In genomic region chr6:137112067-137112355, GRCh38 we compare ENCODE assay signal across 20 cellular contexts.
DNase-seq lines count a peak whose midpoint lies in the region; ATAC-seq and TF ChIP-seq lines count a peak whose summit lies in the region.
"Had no signal": no experiment of that assay in that cellular context is flagged by ENCODE, and none has a peak within 500 bp of the region (broad histone marks: within the 10 kb centered on the region; RNA-seq: fewer than 3 reads in every experiment).

No MANE protein-coding gene starts in this region.

- H3K4me3 Mint-ChIP-seq in activated CD4-positive, alpha-beta T cell treated with anti-CD3 and anti-CD28 coated beads, Interleukin-2, amount 10 ng/mL, durations not matched to agents 24 days and 14 days = no peak overlapping the region
- H3K4me3 Mint-ChIP-seq: activated T-helper 1 cell treated with anti-CD3 and anti-CD28 coated beads, Interleukin-12 subunit alpha, Interleukin-12 subunit beta, Interleukin-2, Interleukin-4 antibody, amounts not matched to agents 30 ng/mL and 10 ng/mL and 1 ng/mL, durations not matched to agents 14 hours and 24 hours and 36 hours; T-helper 2 cell treated with Interferon-gamma antibody and Interleukin-4, amounts not matched to agents 5 μg/mL and 100 μg/mL, for 36 hours had no signal

- TF ChIP-seq CTCF in AG09319 (IDR thresholded peaks at IDR 0.05; ENCODE audit: low read depth, low read length) = no peak
- no peak for TF ChIP-seq CTCF in astrocyte of the cerebellum (IDR thresholded peaks at IDR 0.05; ENCODE audit: low read depth, low read length, missing control alignments)
- TF ChIP-seq CTCF in foreskin keratinocyte (conservative IDR thresholded peaks at IDR 0.05) = no peak

- peaks cover 20% of the 10 kb centered on the region for H3K27me3 Mint-ChIP-seq in activated CD4-positive, alpha-beta T cell treated with anti-CD3 and anti-CD28 coated beads, Interleukin-2, amount 10 ng/mL, durations not matched to agents 24 days and 14 days

- intact Hi-C loops in activated CD4-positive, alpha-beta T cell treated with anti-CD3 and anti-CD28 coated beads, Interleukin-2, amount 10 ng/mL, durations not matched to agents 24 days and 14 days (cut with micrococcal nuclease) = no loop called here

- H3K4me3 ChIP-seq in astrocyte of the cerebellum (ENCODE audit: low read depth, low read length) = no peak overlapping the region
- H3K4me3 ChIP-seq: heart left ventricle, prostate gland, thyroid gland had no signal

- peak; percentile 4 for DNase-seq in AG09319 (ENCODE audit: extremely low read depth, low read depth)
- peak; percentile 78 for DNase-seq in HS-5 (ENCODE audit: low read depth)
- peak; percentile 13 for DNase-seq in astrocyte of the cerebellum (ENCODE audit: low read depth)
- DNase-seq in foreskin keratinocyte = peak in 1 of 2 donors; percentile 67
- DNase-seq in DMS 273 (lab: John Stamatoyannopoulos, UW; ENCODE audit: unreplicated experiment) = no peak
- no peak for DNase-seq in activated CD4-positive, alpha-beta T cell treated with anti-CD3 and anti-CD28 coated beads, Interleukin-2, amount 10 ng/mL, durations not matched to agents 24 days and 14 days
- DNase-seq: activated CD4-positive, alpha-beta T cell treated with anti-CD3 and anti-CD28 coated beads, Interleukin-2, amount 50 U/mL, for 4 hours; AML-193; amygdala; heart left ventricle; left cardiac atrium; NCI-H1436 treated with DMSO at 0.1 percent for 48 hours; NCI-H524 treated with DMSO at 0.1 percent for 48 hours; RPMI8226; thyroid gland had no signal

- no peak overlapping the region for H3K27ac ChIP-seq in foreskin keratinocyte
- H3K27ac ChIP-seq: heart left ventricle, prostate gland, thyroid gland had no signal

- H3K4me1 ChIP-seq in foreskin keratinocyte = no peaks in the 10 kb centered on the region
- H3K4me1 ChIP-seq: prostate gland had no signal

- H3K27ac Mint-ChIP-seq in activated CD4-positive, alpha-beta T cell treated with anti-CD3 and anti-CD28 coated beads, Interleukin-2, amount 10 ng/mL, durations not matched to agents 24 days and 14 days = no peak overlapping the region
- H3K27ac Mint-ChIP-seq: activated T-helper 1 cell treated with anti-CD3 and anti-CD28 coated beads, Interleukin-12 subunit alpha, Interleukin-12 subunit beta, Interleukin-2, Interleukin-4 antibody, amounts not matched to agents 30 ng/mL and 10 ng/mL and 1 ng/mL, durations not matched to agents 14 hours and 24 hours and 36 hours; T-helper 2 cell treated with Interferon-gamma antibody and Interleukin-4, amounts not matched to agents 5 μg/mL and 100 μg/mL, for 36 hours had no signal

- no peaks in the 10 kb centered on the region for H3K36me3 Mint-ChIP-seq in activated CD4-positive, alpha-beta T cell treated with anti-CD3 and anti-CD28 coated beads, Interleukin-2, amount 10 ng/mL, durations not matched to agents 24 days and 14 days (ENCODE audit: low read depth)

- H3K9me3 Mint-ChIP-seq in activated CD4-positive, alpha-beta T cell treated with anti-CD3 and anti-CD28 coated beads, Interleukin-2, amount 10 ng/mL, durations not matched to agents 24 days and 14 days = peaks cover 15% of the 10 kb centered on the region

- ATAC-seq in foreskin keratinocyte = peak; percentile 27
- no peak for ATAC-seq in HG03565 (IDR thresholded peaks at IDR 0.05; ENCODE audit: unreplicated experiment)
- no peak for ATAC-seq in HG03039 (IDR thresholded peaks at IDR 0.05; ENCODE audit: unreplicated experiment)
- ATAC-seq: heart left ventricle had no signal

- no peaks in the 10 kb centered on the region for H3K27me3 ChIP-seq in foreskin keratinocyte
- H3K27me3 ChIP-seq: heart left ventricle, thyroid gland had no signal

- in situ Hi-C loops in astrocyte of the cerebellum (cut with HindIII; ENCODE audit: low sequenced_read_pairs) = no loop called here

- H3K4me1 Mint-ChIP-seq in activated CD4-positive, alpha-beta T cell treated with anti-CD3 and anti-CD28 coated beads, Interleukin-2, amount 10 ng/mL, durations not matched to agents 24 days and 14 days = no peaks in the 10 kb centered on the region

Comparison
In these comparisons a context has a peak if more than half of its experiments do, and no peak if none do; other contexts are left out.
1. DNase-seq: peak in AG09319 (single experiment), HS-5 (single experiment) and astrocyte of the cerebellum (single experiment); none in DMS 273 (single experiment) and activated CD4-positive, alpha-beta T cell treated with anti-CD3 and anti-CD28 coated beads, Interleukin-2, amount 10 ng/mL, durations not matched to agents 24 days and 14 days (single experiment).